ENCODE assay signal across 20 cellular contexts in the genomic region with DNA sequence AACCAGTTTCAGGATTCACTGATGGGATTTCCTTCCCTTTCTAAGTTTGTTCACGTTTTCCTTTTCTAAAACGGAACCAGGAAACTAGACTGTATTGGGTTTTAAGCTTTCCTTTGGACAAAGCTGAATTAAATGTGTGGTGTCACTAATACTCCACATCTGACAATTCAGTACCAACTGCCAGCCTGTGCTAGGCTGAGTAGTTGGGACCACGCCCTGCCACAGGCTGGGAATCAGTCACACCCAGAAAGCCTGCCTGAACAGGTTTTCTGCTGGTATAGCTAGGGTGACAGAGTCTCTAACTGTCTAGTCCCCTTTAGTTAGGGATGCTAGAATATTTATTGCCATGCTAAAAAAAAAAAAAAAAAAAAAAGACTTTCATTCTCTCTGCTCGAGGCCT. TPM values are rescaled to one million over a fixed set of nuclear protein-coding genes. Genes with fewer than 3 reads are reported as not detected.
A peak's percentile ranks its signal among the peaks of the same experiment; 100 is the strongest.
DNase-seq lines count a peak whose midpoint lies in the region; FAIRE-seq and TF ChIP-seq lines count a peak whose summit lies in the region.
"Had no signal": no experiment of that assay in that cellular context is flagged by ENCODE, and none has a peak within 500 bp of the region (broad histone marks: within the 10 kb centered on the region; RNA-seq: fewer than 3 reads in every experiment).

No MANE protein-coding gene starts in this region.

- H3K27me3 ChIP-seq in small intestine (ENCODE audit: control insufficient read depth in 2 of 2, insufficient read depth in 2 of 2, low read length in 2 of 2) = no peaks in the 10 kb centered on the region
- H3K27me3 ChIP-seq in mesendoderm (ENCODE audit: insufficient read depth, low read length, poor library complexity) = no peaks in the 10 kb centered on the region
- H3K27me3 ChIP-seq: BE2C, SJCRH30 had no signal

- no peak overlapping the region for H3K18ac ChIP-seq in mesendoderm (ENCODE audit: low read length)

- no peak overlapping the region for H3K27ac ChIP-seq in HEK293 (ENCODE audit: extremely low read depth, low read depth, low read length)
- H3K27ac ChIP-seq in small intestine (ENCODE audit: low read depth in 1 of 2, low read length in 1 of 2) = no peak overlapping the region
- H3K27ac ChIP-seq in mesendoderm (ENCODE audit: low read depth, low read length) = no peak overlapping the region
- H3K27ac ChIP-seq: SJCRH30 had no signal

- no peaks in the 10 kb centered on the region for H3K79me2 ChIP-seq in mesendoderm (ENCODE audit: control insufficient read depth, insufficient read depth, low read length)

- H4K5ac ChIP-seq in mesendoderm (ENCODE audit: low read length) = no peak overlapping the region

- FAIRE-seq in small intestine (lab: Jason Lieb, UNC) = no peak
- FAIRE-seq: astrocyte, colon, endometrium, GM12891 had no signal

- H3K4me3 ChIP-seq in HEK293 (ENCODE audit: low read depth, low read length) = no peak overlapping the region
- H3K4me3 ChIP-seq in small intestine (ENCODE audit: low read depth in 1 of 2, low read length in 2 of 2) = no peak overlapping the region
- H3K4me3 ChIP-seq in mesendoderm (ENCODE audit: low read length) = no peak overlapping the region
- H3K4me3 ChIP-seq: SJCRH30 had no signal

- no peak overlapping the region for H3K4ac ChIP-seq in mesendoderm (ENCODE audit: low read depth, low read length)

- no peak overlapping the region for H4K8ac ChIP-seq in mesendoderm (ENCODE audit: low read depth, low read length)

- TF ChIP-seq CTCF in HEK293 (tag by site-specific recombination; IDR thresholded peaks at IDR 0.05) = no peak

- no peak overlapping the region for H3K56ac ChIP-seq in mesendoderm (ENCODE audit: low read length)

- H2BK120ac ChIP-seq in mesendoderm (ENCODE audit: low read depth, low read length) = no peak overlapping the region

- H3K79me1 ChIP-seq in mesendoderm (ENCODE audit: low read length) = no peaks in the 10 kb centered on the region

- no peak overlapping the region for H2BK5ac ChIP-seq in mesendoderm (ENCODE audit: low read length)

- DNase-seq in NCI-H2171 (lab: John Stamatoyannopoulos, UW) (peak; percentile 77), erythroblast (lab: John Stamatoyannopoulos, UW) (peak; percentile 86 to 90), small intestine (peak; percentile 70), NCI-H2107 treated with DMSO at 0.1 percent for 48 hours (lab: John Stamatoyannopoulos, UW; ENCODE audit: unreplicated experiment) (no peak), SK-N-DZ (ENCODE audit: low spot score) (no peak), mesendoderm (no peak)
- DNase-seq in activated CD4-positive, CD25-positive, alpha-beta regulatory T cell treated with anti-CD3 and anti-CD28 coated beads, Interleukin-2, amount 50 U/mL, for 72 hours = no peak
- DNase-seq: activated CD4-positive, alpha-beta T cell treated with anti-CD3 and anti-CD28 coated beads, Interleukin-2, amount 50 U/mL, for 4 hours; activated naive CD4-positive, alpha-beta T cell treated with anti-CD3 and anti-CD28 coated beads, Interleukin-2, amount 50 U/mL, for 16 hours; activated T-cell treated with anti-CD3 and anti-CD28 coated beads, Interleukin-2, amount 50 U/mL, for 24 hours; BE2C; GDM1; natural killer cell; SJCRH30; T1000 had no signal

- no peak overlapping the region for H3K9ac ChIP-seq in mesendoderm (ENCODE audit: low read length)

- no peak overlapping the region for H2BK15ac ChIP-seq in mesendoderm (replicated peaks; ENCODE audit: low read depth)

- no peak overlapping the region for H2AK5ac ChIP-seq in mesendoderm (ENCODE audit: low read length)

- POLR2A ChIA-PET in HEK293 (lab: Yijun Ruan, JAX) = interaction anchor here (0.7 kb wide), 1 partner anchor 30 kb away, joined by 5 read pairs; no protein-coding TSS in a partner anchor

- CTCF ChIA-PET in HEK293 (lab: Yijun Ruan, JAX) = interaction anchor here (0.8 to 2.8 kb wide), 5 partner anchors 8 to 154 kb away, joined by 3 to 27 read pairs (median 4); no protein-coding TSS in a partner anchor

- no peak overlapping the region for H3K23ac ChIP-seq in mesendoderm (ENCODE audit: low read length)

- 37 to 73% (median 58%) methylated on average over 4 of the region's 4 CpGs for WGBS in small intestine, 3 donors
- no CpG with 5 or more reads among the region's 4 CpGs for WGBS in mesendoderm (ENCODE audit: extremely low coverage, insufficient coverage, low lambda C conversion rate)

- H3K4me2 ChIP-seq in mesendoderm (ENCODE audit: low read length) = no peak overlapping the region

- TF ChIP-seq POLR2A in erythroblast (IDR thresholded peaks at IDR 0.05; ENCODE audit: low read length) = peak; percentile 83

- H3K36me3 ChIP-seq in HEK293 (ENCODE audit: control insufficient read depth in 2 of 2, insufficient read depth in 1 of 2, low read length in 2 of 2) (peaks cover 10 to 77% of the 10 kb centered on the region in 2 experiments), small intestine (ENCODE audit: control insufficient read depth in 2 of 2, insufficient read depth in 2 of 2, low read length in 2 of 2) (peaks cover 3 to 17% of the 10 kb centered on the region in 2 donors), mesendoderm (ENCODE audit: control insufficient read depth, insufficient read depth, low read length) (peaks cover 8% of the 10 kb centered on the region)

- H3K9me3 ChIP-seq in HEK293 (ENCODE audit: control insufficient read depth, insufficient read depth, low read depth, low read length) (no peaks in the 10 kb centered on the region), small intestine (ENCODE audit: control insufficient read depth, low read depth) (no peaks in the 10 kb centered on the region)
- H3K9me3 ChIP-seq: BE2C, SJCRH30 had no signal

- no peaks in the 10 kb centered on the region for H3K4me1 ChIP-seq in HEK293 (ENCODE audit: control insufficient read depth, insufficient read depth, low read length)
- H3K4me1 ChIP-seq in small intestine (ENCODE audit: control insufficient read depth in 2 of 2, insufficient read depth in 1 of 2, low read depth in 1 of 2, low read length in 1 of 2) = no peaks in the 10 kb centered on the region
- no peaks in the 10 kb centered on the region for H3K4me1 ChIP-seq in mesendoderm (ENCODE audit: control insufficient read depth, low read depth, low read length)
- H3K4me1 ChIP-seq: BE2C, SJCRH30 had no signal

TF ChIP-seq in HEK293, 187 proteins besides CTCF, POLR2A, EP300 and RAD21:
- TF ChIP-seq ZNF354C (tag by site-specific recombination; IDR thresholded peaks at IDR 0.05; ENCODE audit: borderline replicate concordance, low read depth) (no peak), KLF1 (tag by site-specific recombination; IDR thresholded peaks at IDR 0.05) (peak; percentile 62)
- TF ChIP-seq, protein P1, sequence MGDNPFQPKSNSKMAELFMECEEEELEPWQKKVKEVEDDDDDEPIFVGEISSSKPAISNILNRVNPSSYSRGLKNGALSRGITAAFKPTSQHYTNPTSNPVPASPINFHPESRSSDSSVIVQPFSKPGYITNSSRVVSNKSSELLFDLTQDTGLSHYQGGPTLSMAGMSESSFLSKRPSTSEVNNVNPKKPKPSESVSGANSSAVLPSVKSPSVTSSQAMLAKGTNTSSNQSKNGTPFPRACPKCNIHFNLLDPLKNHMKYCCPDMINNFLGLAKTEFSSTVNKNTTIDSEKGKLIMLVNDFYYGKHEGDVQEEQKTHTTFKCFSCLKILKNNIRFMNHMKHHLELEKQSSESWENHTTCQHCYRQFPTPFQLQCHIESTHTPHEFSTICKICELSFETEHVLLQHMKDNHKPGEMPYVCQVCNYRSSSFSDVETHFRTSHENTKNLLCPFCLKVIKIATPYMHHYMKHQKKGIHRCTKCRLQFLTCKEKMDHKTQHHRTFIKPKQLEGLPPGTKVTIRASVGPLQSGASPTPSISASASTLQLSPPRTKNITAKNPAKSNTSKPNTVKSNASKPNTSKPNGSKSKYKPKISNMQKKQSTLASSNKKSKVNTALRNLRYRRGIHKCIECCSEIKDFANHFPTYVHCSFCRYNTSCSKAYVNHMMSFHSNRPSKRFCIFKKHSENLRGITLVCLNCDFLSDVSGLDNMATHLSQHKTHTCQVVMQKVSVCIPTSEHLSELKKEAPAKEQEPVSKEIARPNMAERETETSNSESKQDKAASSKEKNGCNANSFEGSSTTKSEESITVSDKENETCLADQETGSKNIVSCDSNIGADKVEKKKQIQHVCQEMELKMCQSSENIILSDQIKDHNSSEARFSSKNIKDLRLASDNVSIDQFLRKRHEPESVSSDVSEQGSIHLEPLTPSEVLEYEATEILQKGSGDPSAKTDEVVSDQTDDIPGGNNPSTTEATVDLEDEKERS (tag by site-specific recombination; IDR thresholded peaks at IDR 0.05) = no peak
TF ChIP-seq in HEK293: peak in this region for 1.

RNA-seq across cellular contexts. Expression of gene SPACA9, which starts 15.6 kb away (rescaled TPM):
- 1 to 10 TPM in 1 of 3 donors, under 1 TPM in 1, not detected in 1; 0.22 to 1.9 TPM for polyA plus RNA-seq in small intestine
- 1.3 and 3.0 TPM in 2 replicates for polyA plus RNA-seq in SK-N-DZ (2014; cell fraction: cytosol; rRNA removed)
- polyA plus RNA-seq in SK-N-DZ (2014; cell fraction: nucleus; rRNA removed) = 0.60 and 0.62 TPM in 2 replicates
- 0.29 TPM for polyA plus RNA-seq in mesendoderm (2013, experiment 1 of 2)
- 0.29 TPM for polyA plus RNA-seq in mesendoderm (2013, experiment 2 of 2)

RNA-seq across cellular contexts. Expression of gene AK8, which starts 16.3 kb away (rescaled TPM):
- under 1 TPM in 1 of 3 donors, not detected in 2; 0.09 TPM for polyA plus RNA-seq in small intestine
- 0.14 TPM in 1 of 2 replicates, not detected in the other for polyA plus RNA-seq in SK-N-DZ (2014; cell fraction: cytosol; rRNA removed)
- polyA plus RNA-seq in SK-N-DZ (2014; cell fraction: nucleus; rRNA removed) = not detected in 2 replicates
- 0.24 TPM for polyA plus RNA-seq in mesendoderm (2013, experiment 1 of 2)
- polyA plus RNA-seq in mesendoderm (2013, experiment 2 of 2) = 0.15 TPM

RNA-seq across cellular contexts. Expression of gene TSC1, which starts 50.1 kb away (rescaled TPM):
- 10 to 100 TPM in 1 of 3 donors, 1 to 10 TPM in 2; 7.3 to 14.5 (median 9.6) TPM for polyA plus RNA-seq in small intestine
- polyA plus RNA-seq in SK-N-DZ (2014; cell fraction: cytosol; rRNA removed) = 11.2 and 14.0 TPM in 2 replicates
- 63.0 and 82.2 TPM in 2 replicates for polyA plus RNA-seq in SK-N-DZ (2014; cell fraction: nucleus; rRNA removed)
- 21.1 TPM for polyA plus RNA-seq in mesendoderm (2013, experiment 1 of 2)
- 19.8 TPM for polyA plus RNA-seq in mesendoderm (2013, experiment 2 of 2)

Comparison
In these comparisons a context has a peak if more than half of its experiments do, and no peak if none do; other contexts are left out.
1. DNase-seq: peak in NCI-H2171 (single experiment), erythroblast (2 of 2) and small intestine (single experiment); none in activated CD4-positive, CD25-positive, alpha-beta regulatory T cell treated with anti-CD3 and anti-CD28 coated beads, Interleukin-2, amount 50 U/mL, for 72 hours (single experiment), NCI-H2107 treated with DMSO at 0.1 percent for 48 hours (single experiment), SK-N-DZ (single experiment) and mesendoderm (single experiment).